8 cellular contexts compared by ENCODE assay signal in genomic region chr5:110727025-110727314, GRCh38. TPM values are rescaled to one million over a fixed set of nuclear protein-coding genes. Genes with fewer than 3 reads are reported as not detected.
DNase-seq lines count a peak whose midpoint lies in the region; ATAC-seq and TF ChIP-seq lines count a peak whose summit lies in the region.

No MANE protein-coding gene starts in this region.

- peak; percentile 67 for DNase-seq in DMS53 (lab: John Stamatoyannopoulos, UW)
- peak; percentile 40 for DNase-seq in LoVo (ENCODE audit: low spot score)
- DNase-seq in T47D (ENCODE audit: low read depth in 1 of 2, low spot score in 1 of 2): peak; percentile 5 to 61
- peak; percentile 17 to 31 for DNase-seq in lung microvascular endothelial cell (ENCODE audit: low read depth in 2 of 2)
- no peak for DNase-seq in vagina (ENCODE audit: extremely low spot score in 2 of 2)
- DNase-seq in NCI-H1048 (lab: John Stamatoyannopoulos, UW): no peak
- no peak for DNase-seq in COR-L47 (lab: John Stamatoyannopoulos, UW)

- intact Hi-C loops in vagina (cut with DNase I): no loop called here

- H3K4me3 ChIP-seq in vagina: peak overlapping the region; percentile 1 to 31

- H3K36me3 ChIP-seq in vagina: no peaks in the 10 kb centered on the region

- no peaks in the 10 kb centered on the region for H3K4me1 ChIP-seq in vagina

- no peaks in the 10 kb centered on the region for H3K27me3 ChIP-seq in vagina

- no peaks in the 10 kb centered on the region for H3K9me3 ChIP-seq in vagina

- in situ Hi-C loops in T47D (cut with HindIII; ENCODE audit: low pct_unique_long_range_greater_than_20kb, low sequenced_read_pairs): no loop called here

- no peak for TF ChIP-seq POLR2A in vagina (IDR thresholded peaks at IDR 0.05)

- no peak for TF ChIP-seq CTCF in vagina (IDR thresholded peaks at IDR 0.05)

- peak; percentile 75 for ATAC-seq in GM21576 (IDR thresholded peaks at IDR 0.05; ENCODE audit: unreplicated experiment)

- H3K27ac ChIP-seq in vagina: no peak overlapping the region

RNA-seq across cellular contexts. Expression of gene TMEM232, which starts 0.5 kb away (rescaled TPM):
- total RNA-seq in lung microvascular endothelial cell (0.20 and 0.44 TPM in 2 replicates), vagina (4.2 TPM)

RNA-seq across cellular contexts. Expression of gene SLC25A46, which starts 11.8 kb away (rescaled TPM):
- total RNA-seq in lung microvascular endothelial cell (48.4 and 51.2 TPM in 2 replicates), vagina (44.9 TPM)

Comparison
In these comparisons a context has a peak if more than half of its experiments do, and no peak if none do; other contexts are left out.
1. DNase-seq: peak in DMS53 (single experiment), LoVo (single experiment), T47D (2 of 2) and lung microvascular endothelial cell (2 of 2); none in vagina (0 of 2), NCI-H1048 (single experiment) and COR-L47 (single experiment).